In genomic region chr13:74229242-74229641, GRCh38 we compare ENCODE assay signal across 30 cellular contexts.
"Had no signal": no experiment of that assay in that cellular context is flagged by ENCODE, and none has a peak within 500 bp of the region (broad histone marks: within the 10 kb centered on the region; RNA-seq: fewer than 3 reads in every experiment).

No MANE protein-coding gene starts in this region.

- H3K27me3 ChIP-seq: adrenal gland, ascending aorta, ovary, suprapubic skin, tibial artery, upper lobe of right lung had no signal

- DNase-seq: activated CD4-positive, alpha-beta T cell treated with anti-CD3 and anti-CD28 coated beads for 48 hours; activated CD4-positive, alpha-beta T cell treated with anti-CD3 and anti-CD28 coated beads, Interleukin-2, amount 50 U/mL, for 48 hours; activated CD8-positive, alpha-beta memory T cell treated with anti-CD3 and anti-CD28 coated beads, Interleukin-2, amount 50 U/mL, for 4 hours; activated effector memory CD4-positive, alpha-beta T cell treated with anti-CD3 and anti-CD28 coated beads, Interleukin-2, amount 50 U/mL, for 16 hours; activated naive CD4-positive, alpha-beta T cell treated with anti-CD3 and anti-CD28 coated beads for 36 hours; activated naive CD8-positive, alpha-beta T cell treated with anti-CD3 and anti-CD28 coated beads for 36 hours; activated T-cell treated with anti-CD3 and anti-CD28 coated beads, Interleukin-2, amount 50 U/mL, for 1 hour; adrenal gland; caudate nucleus; head of caudate nucleus; hippocampal formation; left cardiac atrium; lower lobe of right lung; mucosa of descending colon; ovary; psoas muscle; stimulated activated CD4-positive, alpha-beta T cell treated with anti-CD3 and anti-CD28 coated beads, Interleukin-2, amount 100 ng/mL, for 24 hours; stimulated activated naive CD4-positive, alpha-beta T cell; T-helper 9 cell; tibial artery; upper lobe of right lung; WERI-Rb-1 had no signal

- H3K4me1 Mint-ChIP-seq: nephron had no signal

- FAIRE-seq: keratinocyte, TTC549 had no signal

- H3K36me3 ChIP-seq: adrenal gland, ascending aorta, lower lobe of right lung, ovary, suprapubic skin, tibial artery, upper lobe of right lung, WERI-Rb-1 had no signal

- H3K4me3 ChIP-seq: adrenal gland, ascending aorta, lower lobe of right lung, mucosa of descending colon, ovary, psoas muscle, smooth muscle cell, suprapubic skin, tibial artery, upper lobe of right lung had no signal

- H3K27ac Mint-ChIP-seq: activated naive CD4-positive, alpha-beta T cell treated with anti-CD3 and anti-CD28 coated beads for 36 hours; activated naive CD8-positive, alpha-beta T cell treated with anti-CD3 and anti-CD28 coated beads for 36 hours; activated T-helper 1 cell treated with anti-CD3 and anti-CD28 coated beads, Interleukin-12 subunit alpha, Interleukin-12 subunit beta, Interleukin-2, Interleukin-4 antibody, amounts not matched to agents 30 ng/mL and 10 ng/mL and 1 ng/mL, durations not matched to agents 14 hours and 24 hours and 36 hours; nephron had no signal

- H3K9me3 ChIP-seq: adrenal gland, ascending aorta, lower lobe of right lung, mucosa of descending colon, ovary, psoas muscle, suprapubic skin, tibial artery, upper lobe of right lung had no signal

- H3K27me3 Mint-ChIP-seq: activated naive CD8-positive, alpha-beta T cell treated with anti-CD3 and anti-CD28 coated beads for 36 hours had no signal

- H3K4me1 ChIP-seq: adrenal gland, ascending aorta, lower lobe of right lung, psoas muscle, suprapubic skin, tibial artery, upper lobe of right lung had no signal

- H3K27ac ChIP-seq: adrenal gland, ascending aorta, lower lobe of right lung, ovary, psoas muscle, suprapubic skin, tibial artery, upper lobe of right lung, WERI-Rb-1 had no signal

- H3K4me2 ChIP-seq: smooth muscle cell had no signal

- H3K4me3 Mint-ChIP-seq: activated naive CD4-positive, alpha-beta T cell treated with anti-CD3 and anti-CD28 coated beads for 36 hours; activated naive CD8-positive, alpha-beta T cell treated with anti-CD3 and anti-CD28 coated beads for 36 hours; activated T-helper 1 cell treated with anti-CD3 and anti-CD28 coated beads, Interleukin-12 subunit alpha, Interleukin-12 subunit beta, Interleukin-2, Interleukin-4 antibody, amounts not matched to agents 30 ng/mL and 10 ng/mL and 1 ng/mL, durations not matched to agents 14 hours and 24 hours and 36 hours; nephron had no signal

- ATAC-seq: activated CD4-positive, CD25-positive, alpha-beta regulatory T cell treated with anti-CD3 and anti-CD28 coated beads, Interleukin-2, amount 50 U/mL, for 24 hours; left cardiac atrium; lower lobe of right lung; mucosa of descending colon; psoas muscle; upper lobe of right lung had no signal
